11 cellular contexts compared by ENCODE assay signal in the genomic region with DNA sequence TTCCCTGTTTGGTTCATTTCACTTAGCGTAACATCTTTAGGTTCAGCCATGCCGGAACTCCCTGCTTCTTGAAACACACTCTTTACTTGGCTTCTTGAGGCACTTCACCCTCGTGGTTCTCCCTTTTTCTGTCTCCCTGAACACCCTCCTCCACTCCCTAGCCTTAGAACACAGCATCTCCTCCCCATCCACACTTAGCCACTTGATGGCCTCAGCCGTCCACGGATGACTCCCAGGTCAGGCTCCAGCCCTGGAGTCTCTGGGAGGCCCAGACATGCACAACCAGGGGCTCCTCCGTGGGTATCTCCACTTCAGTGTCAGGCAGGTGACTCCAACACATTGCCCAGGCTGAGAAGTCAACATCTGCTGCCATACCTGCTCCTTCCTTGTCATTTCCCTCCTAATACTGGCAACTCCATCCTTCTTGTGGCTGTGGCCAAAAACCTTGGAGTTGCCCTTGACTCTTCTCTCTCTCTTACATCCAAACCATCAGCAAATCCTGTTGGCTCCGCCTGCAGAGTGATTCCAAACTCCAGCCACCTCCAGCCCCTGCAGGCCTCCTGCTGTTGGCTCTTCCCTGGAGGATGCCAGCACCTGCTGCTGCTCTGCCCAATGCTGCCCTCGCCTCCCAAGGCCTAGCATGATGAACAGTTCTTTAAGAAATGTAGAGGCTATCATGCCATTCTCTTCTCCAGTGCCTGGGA. TPM values are rescaled to one million over a fixed set of nuclear protein-coding genes. Genes with fewer than 3 reads are reported as not detected.
DNase-seq lines count a peak whose midpoint lies in the region; ATAC-seq, FAIRE-seq and TF ChIP-seq lines count a peak whose summit lies in the region.
"Had no signal": no experiment of that assay in that cellular context is flagged by ENCODE, and none has a peak within 500 bp of the region (broad histone marks: within the 10 kb centered on the region; RNA-seq: fewer than 3 reads in every experiment).

No MANE protein-coding gene starts in this region.

- intact Hi-C loops in right lobe of liver (cut with DNase I), result no loop called here
- intact Hi-C loops in spleen (cut with DNase I; ENCODE audit: low total_unique reads), result no loop called here

- no peaks in the 10 kb centered on the region for H3K36me3 Mint-ChIP-seq in T-helper 2 cell treated with Interferon-gamma antibody and Interleukin-4, amounts not matched to agents 5 μg/mL and 100 μg/mL, for 36 hours (ENCODE audit: low read depth)
- H3K36me3 Mint-ChIP-seq in stimulated activated memory B cell treated with anti-CD40 and anti-IgM and Interleukin-4, amounts not matched to agents 10 μg/mL and 1 μg/mL and 100 μg/mL, for 72 hours, result no peaks in the 10 kb centered on the region
- H3K36me3 Mint-ChIP-seq: naive thymus-derived CD4-positive, alpha-beta T cell had no signal

- H3K4me3 Mint-ChIP-seq in T-helper 2 cell treated with Interferon-gamma antibody and Interleukin-4, amounts not matched to agents 5 μg/mL and 100 μg/mL, for 36 hours, result no peak overlapping the region
- no peak overlapping the region for H3K4me3 Mint-ChIP-seq in stimulated activated memory B cell treated with anti-CD40 and anti-IgM and Interleukin-4, amounts not matched to agents 10 μg/mL and 1 μg/mL and 100 μg/mL, for 72 hours

- H3K27me3 ChIP-seq in DND-41 (ENCODE audit: insufficient read depth, low read length, poor library complexity) (no peaks in the 10 kb centered on the region), right lobe of liver (no peaks in the 10 kb centered on the region), spleen (replicated peaks in 1 of 7) (no peaks in the 10 kb centered on the region)

- H3K4me1 ChIP-seq in DND-41 (ENCODE audit: insufficient read depth, low read length) (no peaks in the 10 kb centered on the region), right lobe of liver (no peaks in the 10 kb centered on the region), spleen (peaks cover 0 to 8% (median 2%) of the 10 kb centered on the region in 6 donors)

- no peak overlapping the region for H3K27ac Mint-ChIP-seq in T-helper 2 cell treated with Interferon-gamma antibody and Interleukin-4, amounts not matched to agents 5 μg/mL and 100 μg/mL, for 36 hours
- no peak overlapping the region for H3K27ac Mint-ChIP-seq in stimulated activated memory B cell treated with anti-CD40 and anti-IgM and Interleukin-4, amounts not matched to agents 10 μg/mL and 1 μg/mL and 100 μg/mL, for 72 hours

- H2AFZ ChIP-seq in DND-41 (ENCODE audit: low read depth, low read length), result no peak overlapping the region

- ATAC-seq in DND-41 (ENCODE audit: insufficient read depth, low read depth), result no peak
- peak; percentile 34 to 59 (median 38) for ATAC-seq in right lobe of liver
- no peak for ATAC-seq in stimulated activated memory B cell treated with anti-CD40 and anti-IgM and Interleukin-4, amounts not matched to agents 10 μg/mL and 1 μg/mL and 100 μg/mL, for 72 hours
- ATAC-seq: naive thymus-derived CD4-positive, alpha-beta T cell had no signal

- no peaks in the 10 kb centered on the region for H3K9me3 Mint-ChIP-seq in T-helper 2 cell treated with Interferon-gamma antibody and Interleukin-4, amounts not matched to agents 5 μg/mL and 100 μg/mL, for 36 hours
- H3K9me3 Mint-ChIP-seq in stimulated activated memory B cell treated with anti-CD40 and anti-IgM and Interleukin-4, amounts not matched to agents 10 μg/mL and 1 μg/mL and 100 μg/mL, for 72 hours, result no peaks in the 10 kb centered on the region

- 62% methylated on average over 8 of the region's 8 CpGs for WGBS in right lobe of liver (ENCODE audit: insufficient coverage, low coverage, low lambda C conversion rate, missing lambda C conversion rate)
- WGBS in spleen, 5 donors, result 60 to 77% (median 67%) methylated on average over 8 of the region's 8 CpGs

- H3K4me1 Mint-ChIP-seq in T-helper 2 cell treated with Interferon-gamma antibody and Interleukin-4, amounts not matched to agents 5 μg/mL and 100 μg/mL, for 36 hours (ENCODE audit: low read depth), result peaks cover 9% of the 10 kb centered on the region
- H3K4me1 Mint-ChIP-seq in stimulated activated memory B cell treated with anti-CD40 and anti-IgM and Interleukin-4, amounts not matched to agents 10 μg/mL and 1 μg/mL and 100 μg/mL, for 72 hours, result peaks cover under 1% of the 10 kb centered on the region

- H3K4me2 ChIP-seq in DND-41 (ENCODE audit: insufficient read depth, low read length), result no peak overlapping the region

- TF ChIP-seq POLR2A in right lobe of liver (IDR thresholded peaks at IDR 0.05) (no peak), spleen (IDR thresholded peaks at IDR 0.05) (no peak)

- no peak overlapping the region for H3K27ac ChIP-seq in DND-41 (ENCODE audit: low read length)
- H3K27ac ChIP-seq in right lobe of liver, result no peak overlapping the region
- H3K27ac ChIP-seq in spleen, result no peak overlapping the region

- H3K27me3 Mint-ChIP-seq in T-helper 2 cell treated with Interferon-gamma antibody and Interleukin-4, amounts not matched to agents 5 μg/mL and 100 μg/mL, for 36 hours (ENCODE audit: low read depth), result no peaks in the 10 kb centered on the region
- peaks cover 26% of the 10 kb centered on the region for H3K27me3 Mint-ChIP-seq in stimulated activated memory B cell treated with anti-CD40 and anti-IgM and Interleukin-4, amounts not matched to agents 10 μg/mL and 1 μg/mL and 100 μg/mL, for 72 hours

- H3K9ac ChIP-seq in DND-41 (ENCODE audit: low read depth, low read length), result no peak overlapping the region

- H3K9me3 ChIP-seq in DND-41 (ENCODE audit: insufficient read depth, low read length, severe bottlenecking) (no peaks in the 10 kb centered on the region), right lobe of liver (no peaks in the 10 kb centered on the region), spleen (no peaks in the 10 kb centered on the region)

- H3K36me3 ChIP-seq in DND-41 (ENCODE audit: insufficient read depth, low read length), result no peaks in the 10 kb centered on the region
- H3K36me3 ChIP-seq in right lobe of liver, result no peaks in the 10 kb centered on the region
- H3K36me3 ChIP-seq in spleen, result no peaks in the 10 kb centered on the region

- H4K20me1 ChIP-seq in DND-41 (ENCODE audit: insufficient read depth, low read length), result 0 out of 2 replicates have a peak, but pooled peaks cover 5% of the 10 kb centered on the region

- H3K79me2 ChIP-seq in DND-41 (ENCODE audit: insufficient read depth, low read length), result no peaks in the 10 kb centered on the region

- DNase-seq in DND-41 (no peak), HTR-8/SVneo (ENCODE audit: insufficient read length, low spot score) (peak; percentile 41), cardiac fibroblast (ENCODE audit: low read depth in 2 of 2) (peak; percentile 53 to 77), right lobe of liver (no peak), spleen (no peak), UCSD-AML1 (lab: John Stamatoyannopoulos, UW; ENCODE audit: unreplicated experiment) (no peak)
- DNase-seq in T-helper 2 cell treated with Interferon-gamma antibody and Interleukin-4, amounts not matched to agents 5 μg/mL and 100 μg/mL, for 36 hours (ENCODE audit: low spot score), result no peak
- DNase-seq: effector CD8-positive, alpha-beta T cell; naive thymus-derived CD4-positive, alpha-beta T cell had no signal

- peak; percentile 27 for TF ChIP-seq CTCF in DND-41 (IDR thresholded peaks at IDR 0.05; ENCODE audit: borderline replicate concordance, extremely low read depth, low read length, poor library complexity, severe bottlenecking)
- TF ChIP-seq CTCF in cardiac fibroblast (IDR thresholded peaks at IDR 0.05; ENCODE audit: low read depth, low read length), result peak; percentile 37
- TF ChIP-seq CTCF in right lobe of liver (IDR thresholded peaks at IDR 0.05), result peak in 3 of 4 donors; percentile 13 to 20 (median 17)
- TF ChIP-seq CTCF in spleen (IDR thresholded peaks at IDR 0.05 in 8 of 11, conservative IDR thresholded peaks at IDR 0.05 in 3 of 11), result no peak

- no peak for FAIRE-seq in HTR-8/SVneo (lab: Jason Lieb, UNC)

- H3K4me3 ChIP-seq in DND-41 (ENCODE audit: low read depth in 1 of 2, low read length in 2 of 2) (no peak overlapping the region), cardiac fibroblast (replicated peaks in 1 of 2; ENCODE audit: low read depth in 2 of 2, low read length in 2 of 2) (no peak overlapping the region), right lobe of liver (no peak overlapping the region), spleen (no peak overlapping the region)

RNA-seq across cellular contexts. Expression of gene INMT, which starts 8.4 kb away (rescaled TPM):
- total RNA-seq in right lobe of liver (10 to 100 TPM; 14.7 to 58.9 (median 35.5) TPM), spleen (10 to 100 TPM in 6 of 7 donors, 1 to 10 TPM in 1; 8.8 to 40.3 (median 20.0) TPM)
- polyA plus RNA-seq in spleen, result 10 to 100 TPM in 1 of 3 donors, 1 to 10 TPM in 2; 3.2 to 15.6 (median 7.8) TPM
- total RNA-seq: activated CD8-positive, alpha-beta memory T cell treated with anti-CD3 and anti-CD28 coated beads for 36 hours had no signal

RNA-seq across cellular contexts. Expression of gene MINDY4, which starts 27.7 kb away (rescaled TPM):
- total RNA-seq in right lobe of liver, result 1 to 10 TPM; 1.2 to 3.2 (median 2.3) TPM
- total RNA-seq in spleen, result 1 to 10 TPM; 1.8 to 7.0 (median 3.7) TPM
- polyA plus RNA-seq in spleen, result 1 to 10 TPM in 1 of 3 donors, under 1 TPM in 2; 0.63 to 1.2 (median 0.83) TPM

Comparison
In these comparisons a context has a peak if more than half of its experiments do, and no peak if none do; other contexts are left out.
1. ATAC-seq: peak in right lobe of liver (4 of 4); none in DND-41 (single experiment) and stimulated activated memory B cell treated with anti-CD40 and anti-IgM and Interleukin-4, amounts not matched to agents 10 μg/mL and 1 μg/mL and 100 μg/mL, for 72 hours (single experiment).
2. DNase-seq: peak in HTR-8/SVneo (single experiment) and cardiac fibroblast (2 of 2); none in DND-41 (single experiment), right lobe of liver (0 of 3), T-helper 2 cell treated with Interferon-gamma antibody and Interleukin-4, amounts not matched to agents 5 μg/mL and 100 μg/mL, for 36 hours (single experiment), spleen (single experiment) and UCSD-AML1 (single experiment).
3. CTCF ChIP-seq: peak in DND-41 (single experiment), cardiac fibroblast (single experiment) and right lobe of liver (3 of 4); none in spleen (0 of 11).